Comparison of ENCODE assay signal across 25 cellular contexts in the genomic region with DNA sequence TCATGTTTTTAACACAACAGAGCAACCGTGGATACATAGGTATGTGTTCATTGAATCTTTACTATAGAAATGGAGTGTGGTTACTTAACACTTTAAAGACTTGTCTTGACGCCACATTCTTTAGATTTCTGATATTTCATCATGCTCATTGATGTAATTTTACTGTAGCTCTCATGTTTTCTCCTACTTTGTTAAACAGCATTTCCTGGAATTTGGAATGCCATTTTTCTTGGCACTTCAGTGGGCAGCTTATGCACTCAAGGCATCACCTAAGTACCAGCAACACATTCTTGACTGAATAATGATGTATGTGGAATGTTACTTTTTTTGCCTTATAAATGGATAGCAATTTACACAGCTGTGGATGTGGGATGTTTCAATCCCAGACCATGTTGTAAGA.
"Had no signal": no experiment of that assay in that cellular context is flagged by ENCODE, and none has a peak within 500 bp of the region (broad histone marks: within the 10 kb centered on the region; RNA-seq: fewer than 3 reads in every experiment).

No MANE protein-coding gene starts in this region.

- H3K9me3 ChIP-seq: colonic mucosa, esophagus squamous epithelium, neutrophil, suprapubic skin, tibial artery had no signal

- FAIRE-seq: endometrium, keratinocyte had no signal

- H3K4me1 ChIP-seq: colonic mucosa, esophagus squamous epithelium, suprapubic skin, tibial artery had no signal

- H3K27ac ChIP-seq: cardiac muscle cell, colonic mucosa, epithelial cell of prostate, esophagus squamous epithelium, neutrophil, suprapubic skin, tibial artery had no signal

- H3K4me3 ChIP-seq: cardiac muscle cell, colonic mucosa, esophagus squamous epithelium, suprapubic skin, tibial artery had no signal

- ATAC-seq: activated naive CD8-positive, alpha-beta T cell treated with anti-CD3 and anti-CD28 coated beads, Interleukin-2, amount 50 U/mL, for 24 hours; activated T-cell treated with anti-CD3 and anti-CD28 coated beads, Interleukin-2, amount 50 U/mL, for 4 hours; activated T-helper 17 cell treated with anti-CD3 and anti-CD28 coated beads, Interleukin-2, amount 50 U/mL, for 72 hours; left cardiac atrium had no signal

- H3K36me3 ChIP-seq: cardiac muscle cell, colonic mucosa, esophagus squamous epithelium, neutrophil, suprapubic skin, tibial artery had no signal

- H3K27me3 ChIP-seq: cardiac muscle cell, colonic mucosa, esophagus squamous epithelium, neutrophil, suprapubic skin, tibial artery had no signal

- DNase-seq: activated CD4-positive, alpha-beta memory T cell treated with anti-CD3 and anti-CD28 coated beads, Interleukin-2, amount 10 ng/mL, durations not matched to agents 7 days and 5 days; activated CD4-positive, alpha-beta T cell treated with anti-CD3 and anti-CD28 coated beads for 1 hour; activated CD4-positive, alpha-beta T cell treated with anti-CD3 and anti-CD28 coated beads, Interleukin-2, amount 10 ng/mL, durations not matched to agents 7 days and 5 days; activated naive CD8-positive, alpha-beta T cell treated with anti-CD3 and anti-CD28 coated beads, Interleukin-2, amount 50 U/mL, for 24 hours; activated T-cell treated with anti-CD3 and anti-CD28 coated beads, Interleukin-2, amount 50 U/mL, for 4 hours; anterior cingulate cortex; cerebellar nuclear complex; colonic mucosa; effector CD8-positive, alpha-beta T cell; esophagus squamous epithelium; glutamatergic neuron; left cardiac atrium; mammary epithelial cell; naive B cell; nephron progenitor cell; stimulated activated CD4-positive, alpha-beta T cell treated with anti-CD3 and anti-CD28 coated beads, Interleukin-15, amount 100 ng/mL, for 24 hours; stimulated activated naive CD4-positive, alpha-beta T cell; tibial artery had no signal
